Comparison of ENCODE assay signal across 1 cellular context in genomic region chr22:21045585-21046294, GRCh38.
TF ChIP-seq lines count a peak whose summit lies in the region.

Gene LRRC74B, plus strand, starts transcription at chr22:21045946. Its CDS starts 41 bp downstream, at chr22:21045987.

TF ChIP-seq in HepG2, 621 proteins besides CTCF, POLR2A, EP300 and RAD21 (continued from another document and continues in another):
- TF ChIP-seq ZNF513 (CRISPR knock-in tag; conservative IDR thresholded peaks at IDR 0.05) (0 out of 2 replicates have a peak, but pooled peaks have one; percentile 24), MNT (IDR thresholded peaks at IDR 0.05) (no peak), RFX3 (CRISPR knock-in tag; IDR thresholded peaks at IDR 0.05) (peak; percentile 99), SIN3A (IDR thresholded peaks at IDR 0.05; ENCODE audit: borderline replicate concordance, low read depth, low read length) (peak; percentile 71; the same call in 1 of the 2 replicates), ZNF839 (CRISPR knock-in tag; IDR thresholded peaks at IDR 0.05; ENCODE audit: borderline replicate concordance) (peak; percentile 47; the same call in 1 of the 2 replicates), HNRNPLL (IDR thresholded peaks at IDR 0.05; ENCODE audit: low read depth, low read length, poor library complexity, severe bottlenecking) (peak; percentile 55), MXI1 (IDR thresholded peaks at IDR 0.05; ENCODE audit: borderline replicate concordance, low read depth, low read length) (peak; percentile 99), ZNF816 (CRISPR knock-in tag; IDR thresholded peaks at IDR 0.05; ENCODE audit: borderline replicate concordance) (no peak), ZNF687 (CRISPR knock-in tag; IDR thresholded peaks at IDR 0.05) (peak; percentile 43; the same call in 1 of the 2 replicates), FOXJ3 (CRISPR knock-in tag; IDR thresholded peaks at IDR 0.05; ENCODE audit: borderline replicate concordance) (no peak), ZNF619 (CRISPR knock-in tag; IDR thresholded peaks at IDR 0.05) (0 out of 2 replicates have a peak, but pooled peaks have one; percentile 18), ATF5 (CRISPR knock-in tag; IDR thresholded peaks at IDR 0.05; ENCODE audit: low read depth) (no peak), NFYB (CRISPR knock-in tag; IDR thresholded peaks at IDR 0.05) (peak; percentile 94), NAIF1 (CRISPR knock-in tag; IDR thresholded peaks at IDR 0.05; ENCODE audit: borderline replicate concordance) (no peak), ZNF510 (CRISPR knock-in tag; IDR thresholded peaks at IDR 0.05; ENCODE audit: low read depth) (no peak), XRCC5 (optimal IDR thresholded peaks at IDR 0.05; ENCODE audit: low read length) (no peak), RBM39 (IDR thresholded peaks at IDR 0.05; ENCODE audit: low read depth, low read length, poor library complexity, severe bottlenecking) (peak; percentile 46), RFX1 (IDR thresholded peaks at IDR 0.05) (peak; percentile 99), RFX5 (IDR thresholded peaks at IDR 0.05; ENCODE audit: low read depth, low read length) (0 out of 2 replicates have a peak, but pooled peaks have one; percentile 17), CHD2 (IDR thresholded peaks at IDR 0.05; ENCODE audit: low read depth, low read length) (peak; percentile 31; the same call in 1 of the 2 replicates), ZNF556 (CRISPR knock-in tag; IDR thresholded peaks at IDR 0.05; ENCODE audit: borderline replicate concordance) (no peak), ZNF17 (CRISPR knock-in tag; IDR thresholded peaks at IDR 0.05) (no peak), PBX3 (CRISPR knock-in tag; IDR thresholded peaks at IDR 0.05; ENCODE audit: borderline replicate concordance) (peak; percentile 65; the same call in 1 of the 2 replicates), GABPB1 (CRISPR knock-in tag; IDR thresholded peaks at IDR 0.05) (peak; percentile 52; the same call in 1 of the 2 replicates), SP5 (CRISPR knock-in tag; IDR thresholded peaks at IDR 0.05; ENCODE audit: borderline replicate concordance, low read depth) (no peak), ZNF121 (CRISPR knock-in tag; IDR thresholded peaks at IDR 0.05) (no peak), ZSCAN9 (CRISPR knock-in tag; IDR thresholded peaks at IDR 0.05; ENCODE audit: borderline replicate concordance) (no peak), ZNF747 (CRISPR knock-in tag; IDR thresholded peaks at IDR 0.05; ENCODE audit: borderline replicate concordance) (no peak), SP2 (CRISPR knock-in tag; IDR thresholded peaks at IDR 0.05) (peak; percentile 96), ARID4A (CRISPR knock-in tag; IDR thresholded peaks at IDR 0.05; ENCODE audit: borderline replicate concordance) (peak; percentile 80), ZNF501 (CRISPR knock-in tag; IDR thresholded peaks at IDR 0.05) (0 out of 2 replicates have a peak, but pooled peaks have one; percentile 28), KIAA2018 (CRISPR knock-in tag; IDR thresholded peaks at IDR 0.05; ENCODE audit: borderline replicate concordance) (no peak), KDM2A (CRISPR knock-in tag; IDR thresholded peaks at IDR 0.05; ENCODE audit: borderline replicate concordance, low read depth) (0 out of 2 replicates have a peak, but pooled peaks have one; percentile 16), ZNF563 (CRISPR knock-in tag; IDR thresholded peaks at IDR 0.05) (no peak), SCMH1 (CRISPR knock-in tag; IDR thresholded peaks at IDR 0.05; ENCODE audit: borderline replicate concordance) (no peak), KLF6 (CRISPR knock-in tag; IDR thresholded peaks at IDR 0.05) (no peak)
